In genomic region chr3:44509985-44510360, GRCh38 we compare ENCODE assay signal across 8 cellular contexts. TPM values are rescaled to one million over a fixed set of nuclear protein-coding genes. Genes with fewer than 3 reads are reported as not detected.
DNase-seq lines count a peak whose midpoint lies in the region; ATAC-seq and TF ChIP-seq lines count a peak whose summit lies in the region.

No MANE protein-coding gene starts in this region.

- intact Hi-C loops in prostate gland (cut with DNase I): no loop called here

- H3K27me3 ChIP-seq in foreskin keratinocyte (no peaks in the 10 kb centered on the region), prostate gland (replicated peaks; ENCODE audit: insufficient read depth) (no peaks in the 10 kb centered on the region)

- no peaks in the 10 kb centered on the region for H3K9me3 ChIP-seq in prostate gland

- peak; percentile 44 for ATAC-seq in GM19397 (IDR thresholded peaks at IDR 0.05; ENCODE audit: unreplicated experiment)
- ATAC-seq in HG03520 (IDR thresholded peaks at IDR 0.05; ENCODE audit: unreplicated experiment): peak; percentile 26
- no peak for ATAC-seq in foreskin keratinocyte

- H3K4me1 ChIP-seq in foreskin keratinocyte: peaks cover 4% of the 10 kb centered on the region
- H3K4me1 ChIP-seq in prostate gland (replicated peaks): peaks cover 4% of the 10 kb centered on the region

- peak overlapping the region; percentile 92 for H3K27ac ChIP-seq in VCaP
- peak overlapping the region; percentile 73 for H3K27ac ChIP-seq in foreskin keratinocyte
- H3K27ac ChIP-seq in prostate gland: peak overlapping the region; percentile 91

- TF ChIP-seq CTCF in VCaP (conservative IDR thresholded peaks at IDR 0.05): no peak
- no peak for TF ChIP-seq CTCF in foreskin keratinocyte (conservative IDR thresholded peaks at IDR 0.05)
- no peak for TF ChIP-seq CTCF in prostate gland (IDR thresholded peaks at IDR 0.05)

- no peak for TF ChIP-seq POLR2A in prostate gland (IDR thresholded peaks at IDR 0.05)

- peak overlapping the region; percentile 73 to 90 for H3K4me3 ChIP-seq in prostate gland

- DNase-seq in Caki2 (ENCODE audit: low read depth): peak; percentile 14
- DNase-seq in foreskin keratinocyte: peak in 1 of 2 donors; percentile 22
- DNase-seq in prostate gland (ENCODE audit: low spot score): no peak
- DNase-seq in NCI-H226: no peak
- no peak for DNase-seq in putamen (ENCODE audit: low spot score)

- 0% methylated on average over 6 of the region's 6 CpGs for WGBS in prostate gland

- no peaks in the 10 kb centered on the region for H3K36me3 ChIP-seq in prostate gland

- in situ Hi-C loops in Caki2 (cut with HindIII; ENCODE audit: low pct_unique_long_range_greater_than_20kb, low sequenced_read_pairs): no loop called here

RNA-seq across cellular contexts. Expression of gene ZNF445, which starts 32.5 kb away (rescaled TPM):
- 3.5 and 4.5 TPM in 2 replicates for total RNA-seq in Caki2 (2014; rRNA removed; shearing (Covaris generic); ENCODE audit: low replicate concordance)
- 8.6 and 8.7 TPM in 2 replicates for total RNA-seq in foreskin keratinocyte
- 1.2 and 1.5 TPM in 2 replicates for polyA plus RNA-seq in foreskin keratinocyte
- total RNA-seq in prostate gland: 10 to 100 TPM; 10.8 to 17.9 TPM

RNA-seq across cellular contexts. Expression of gene ZKSCAN7, which starts 45.0 kb away (rescaled TPM):
- 4.3 and 17.5 TPM in 2 replicates for total RNA-seq in Caki2 (2014; rRNA removed; shearing (Covaris generic); ENCODE audit: low replicate concordance)
- 2.0 and 2.8 TPM in 2 replicates for total RNA-seq in foreskin keratinocyte
- polyA plus RNA-seq in foreskin keratinocyte: 0.77 and 0.87 TPM in 2 replicates
- 10 to 100 TPM in 1 of 2 donors, 1 to 10 TPM in 1; 5.6 to 15.2 TPM for total RNA-seq in prostate gland
